Comparison of ENCODE assay signal across 12 cellular contexts in the genomic region with DNA sequence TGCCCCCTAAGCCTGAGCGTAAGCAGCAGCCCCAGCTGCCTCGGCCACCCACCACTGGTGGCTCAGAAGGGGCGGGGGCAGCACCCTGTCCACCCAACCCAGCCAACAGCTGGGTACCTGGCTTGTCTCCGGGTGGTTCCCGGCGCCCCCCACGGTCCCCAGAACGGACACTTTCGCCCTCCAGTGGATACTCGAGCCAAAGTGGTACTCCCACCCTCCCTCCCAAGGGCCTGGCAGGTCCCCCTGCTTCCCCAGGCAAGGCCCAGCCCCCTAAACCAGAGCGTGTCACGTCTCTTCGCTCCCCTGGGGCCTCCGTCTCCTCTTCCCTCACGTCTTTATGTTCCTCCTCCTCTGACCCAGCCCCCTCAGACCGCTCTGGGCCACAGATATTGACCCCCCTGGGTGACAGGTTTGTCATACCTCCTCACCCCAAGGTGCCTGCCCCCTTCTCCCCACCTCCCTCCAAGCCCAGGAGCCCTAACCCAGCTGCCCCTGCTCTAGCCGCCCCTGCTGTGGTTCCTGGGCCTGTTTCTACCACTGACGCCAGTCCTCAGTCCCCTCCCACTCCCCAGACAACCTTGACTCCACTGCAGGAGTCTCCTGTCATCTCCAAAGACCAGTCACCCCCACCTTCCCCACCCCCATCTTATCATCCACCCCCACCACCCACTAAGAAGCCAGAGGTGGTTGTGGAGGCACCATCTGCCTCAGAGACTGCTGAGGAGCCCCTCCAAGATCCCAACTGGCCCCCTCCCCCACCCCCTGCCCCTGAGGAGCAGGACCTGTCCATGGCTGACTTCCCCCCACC.
"Had no signal": no experiment of that assay in that cellular context is flagged by ENCODE, and none has a peak within 500 bp of the region (broad histone marks: within the 10 kb centered on the region; RNA-seq: fewer than 3 reads in every experiment).

No MANE protein-coding gene starts in this region.

- H3K4me3 ChIP-seq: esophagus muscularis mucosa, neural progenitor cell had no signal

- H3K27ac Mint-ChIP-seq: activated naive CD8-positive, alpha-beta T cell treated with anti-CD3 and anti-CD28 coated beads, Interleukin-2, amount 10 ng/mL, durations not matched to agents 7 days and 5 days; neural progenitor cell; T-helper 1 cell treated with Interleukin-12 subunit alpha and Interleukin-12 subunit beta and Interleukin-4 antibody, amounts not matched to agents 30 μg/mL and 1 μg/mL, for 36 hours; WTC11 had no signal

- H3K27me3 Mint-ChIP-seq: activated naive CD8-positive, alpha-beta T cell treated with anti-CD3 and anti-CD28 coated beads, Interleukin-2, amount 10 ng/mL, durations not matched to agents 7 days and 5 days had no signal

- H3K79me2 ChIP-seq: parathyroid adenoma had no signal

- DNase-seq: activated CD4-positive, alpha-beta T cell treated with anti-CD3 and anti-CD28 coated beads, Interleukin-2, amount 50 U/mL, for 1 hour; activated effector memory CD4-positive, alpha-beta T cell treated with Interleukin-2 at 50 U/mL for 16 hours; activated naive CD8-positive, alpha-beta T cell treated with anti-CD3 and anti-CD28 coated beads, Interleukin-2, amount 10 ng/mL, durations not matched to agents 7 days and 5 days; activated T-cell treated with anti-CD3 and anti-CD28 coated beads, Interleukin-2, amount 50 U/mL, for 1 hour; mesenchymal stem cell; retina had no signal

- H3K9me3 Mint-ChIP-seq: activated naive CD8-positive, alpha-beta T cell treated with anti-CD3 and anti-CD28 coated beads, Interleukin-2, amount 10 ng/mL, durations not matched to agents 7 days and 5 days; neural progenitor cell; T-helper 1 cell treated with Interleukin-12 subunit alpha and Interleukin-12 subunit beta and Interleukin-4 antibody, amounts not matched to agents 30 μg/mL and 1 μg/mL, for 36 hours; WTC11 had no signal

- H3K9ac ChIP-seq: neural progenitor cell, parathyroid adenoma had no signal

- H3K4me2 ChIP-seq: neural progenitor cell had no signal

- H3K27me3 ChIP-seq: esophagus muscularis mucosa, neural progenitor cell had no signal

- H2AFZ ChIP-seq: neural progenitor cell, parathyroid adenoma had no signal

- ATAC-seq: left lobe of liver, WTC11 had no signal

- H3K4me3 Mint-ChIP-seq: activated naive CD8-positive, alpha-beta T cell treated with anti-CD3 and anti-CD28 coated beads, Interleukin-2, amount 10 ng/mL, durations not matched to agents 7 days and 5 days; neural progenitor cell; T-helper 1 cell treated with Interleukin-12 subunit alpha and Interleukin-12 subunit beta and Interleukin-4 antibody, amounts not matched to agents 30 μg/mL and 1 μg/mL, for 36 hours; WTC11 had no signal

- H3K27ac ChIP-seq: neural progenitor cell, parathyroid adenoma had no signal

- H3K36me3 ChIP-seq: neural progenitor cell had no signal

- H3K9me3 ChIP-seq: esophagus muscularis mucosa had no signal
